In genomic region chr2:121197369-121198091, GRCh38 we compare ENCODE assay signal across 9 cellular contexts.
DNase-seq lines count a peak whose midpoint lies in the region; ATAC-seq lines count a peak whose summit lies in the region.
"Had no signal": no experiment of that assay in that cellular context is flagged by ENCODE, and none has a peak within 500 bp of the region (broad histone marks: within the 10 kb centered on the region; RNA-seq: fewer than 3 reads in every experiment).

No MANE protein-coding gene starts in this region.

- ATAC-seq in GM21526 (IDR thresholded peaks at IDR 0.05; ENCODE audit: low FRiP score, unreplicated experiment): no peak

- peak overlapping the region; percentile 72 for H3K27ac ChIP-seq in angular gyrus (ENCODE audit: low read depth, low read length)

- no peak overlapping the region for H3K4me3 ChIP-seq in skeletal muscle cell (ENCODE audit: low read depth, low read length)

- DNase-seq in GM03348 (ENCODE audit: low spot score) (peak; percentile 83), hepatic stellate cell (ENCODE audit: low spot score) (peak; percentile 64), skeletal muscle cell (ENCODE audit: low read depth) (peak; percentile 61), GOT3 (lab: John Stamatoyannopoulos, UW) (no peak), T-helper 9 cell (no peak), amniotic stem cell (lab: John Stamatoyannopoulos, UW) (no peak)
- DNase-seq: naive B cell had no signal

Comparison
In these comparisons a context has a peak if more than half of its experiments do, and no peak if none do; other contexts are left out.
1. DNase-seq: peak in GM03348 (single experiment), hepatic stellate cell (single experiment) and skeletal muscle cell (single experiment); none in GOT3 (single experiment), T-helper 9 cell (single experiment) and amniotic stem cell (single experiment).